16 cellular contexts compared by ENCODE assay signal in genomic region chr3:133934996-133935842, GRCh38. TPM values are rescaled to one million over a fixed set of nuclear protein-coding genes. Genes with fewer than 3 reads are reported as not detected.
"Had no signal": no experiment of that assay in that cellular context is flagged by ENCODE, and none has a peak within 500 bp of the region (broad histone marks: within the 10 kb centered on the region; RNA-seq: fewer than 3 reads in every experiment).

No MANE protein-coding gene starts in this region.

- H3K4me1 Mint-ChIP-seq: activated B cell treated with CpG ODN at 0.5 μM for 24 hours; activated naive CD8-positive, alpha-beta T cell treated with anti-CD3 and anti-CD28 coated beads, Interleukin-2, amount 10 ng/mL, durations not matched to agents 7 days and 5 days; immature natural killer cell; natural killer cell; stimulated activated naive CD8-positive, alpha-beta T cell treated with anti-CD3 and anti-CD28 coated beads, Interleukin-15, amount 100 ng/mL, for 72 hours had no signal

- H3K27ac ChIP-seq: lower lobe of right lung, psoas muscle, uterus had no signal

- H3K4me1 ChIP-seq: lower lobe of right lung, psoas muscle, uterus had no signal

- H3K27me3 Mint-ChIP-seq: stimulated activated naive CD8-positive, alpha-beta T cell treated with anti-CD3 and anti-CD28 coated beads, Interleukin-15, amount 100 ng/mL, for 72 hours had no signal

- H3K4me3 Mint-ChIP-seq: activated B cell treated with CpG ODN at 0.5 μM for 24 hours; activated naive CD8-positive, alpha-beta T cell treated with anti-CD3 and anti-CD28 coated beads, Interleukin-2, amount 10 ng/mL, durations not matched to agents 7 days and 5 days; activated T-cell treated with anti-CD3 and anti-CD28 coated beads, Interleukin-2, amount 50 U/mL, for 72 hours; effector memory CD8-positive, alpha-beta T cell; immature natural killer cell; natural killer cell; stimulated activated naive CD8-positive, alpha-beta T cell treated with anti-CD3 and anti-CD28 coated beads, Interleukin-15, amount 100 ng/mL, for 72 hours; T-helper 1 cell treated with Interleukin-12 subunit alpha and Interleukin-12 subunit beta and Interleukin-4 antibody, amounts not matched to agents 30 μg/mL and 1 μg/mL, for 36 hours had no signal

- H3K27ac Mint-ChIP-seq: activated B cell treated with CpG ODN at 0.5 μM for 24 hours; activated naive CD8-positive, alpha-beta T cell treated with anti-CD3 and anti-CD28 coated beads, Interleukin-2, amount 10 ng/mL, durations not matched to agents 7 days and 5 days; activated T-cell treated with anti-CD3 and anti-CD28 coated beads, Interleukin-2, amount 50 U/mL, for 72 hours; effector memory CD8-positive, alpha-beta T cell; immature natural killer cell; natural killer cell; T-helper 1 cell treated with Interleukin-12 subunit alpha and Interleukin-12 subunit beta and Interleukin-4 antibody, amounts not matched to agents 30 μg/mL and 1 μg/mL, for 36 hours had no signal

- H3K36me3 Mint-ChIP-seq: activated naive CD8-positive, alpha-beta T cell treated with anti-CD3 and anti-CD28 coated beads, Interleukin-2, amount 10 ng/mL, durations not matched to agents 7 days and 5 days; immature natural killer cell; natural killer cell had no signal

- DNase-seq: activated B cell treated with CpG ODN at 0.5 μM for 24 hours; activated CD4-positive, alpha-beta T cell treated with anti-CD3 and anti-CD28 coated beads, Interleukin-2, amount 50 U/mL, for 1 hour; activated gamma-delta T cell treated with Interleukin-2 at 50 U/mL for 16 hours; activated naive CD8-positive, alpha-beta T cell treated with anti-CD3 and anti-CD28 coated beads, Interleukin-2, amount 10 ng/mL, durations not matched to agents 7 days and 5 days; activated T-cell treated with anti-CD3 and anti-CD28 coated beads, Interleukin-2, amount 50 U/mL, for 72 hours; effector memory CD8-positive, alpha-beta T cell; erythroblast; immature natural killer cell; lower lobe of right lung; natural killer cell; psoas muscle; SK-N-SH; stimulated activated CD4-positive, alpha-beta T cell treated with anti-CD3 and anti-CD28 coated beads, Interleukin-4, amount 100 ng/mL, for 24 hours; stimulated activated naive CD8-positive, alpha-beta T cell treated with anti-CD3 and anti-CD28 coated beads, Interleukin-15, amount 100 ng/mL, for 72 hours; uterus had no signal

- H3K9me3 ChIP-seq: lower lobe of right lung, psoas muscle, SK-N-SH, uterus had no signal

- H3K36me3 ChIP-seq: uterus had no signal

- H3K27me3 ChIP-seq: uterus had no signal

- ATAC-seq: activated T-cell treated with anti-CD3 and anti-CD28 coated beads, Interleukin-2, amount 50 U/mL, for 72 hours; effector memory CD8-positive, alpha-beta T cell; lower lobe of right lung; natural killer cell; psoas muscle; stimulated activated naive CD8-positive, alpha-beta T cell treated with anti-CD3 and anti-CD28 coated beads, Interleukin-15, amount 100 ng/mL, for 72 hours had no signal

- H3K4me3 ChIP-seq: lower lobe of right lung, psoas muscle, uterus had no signal

- H3K9me3 Mint-ChIP-seq: activated B cell treated with CpG ODN at 0.5 μM for 24 hours; activated naive CD8-positive, alpha-beta T cell treated with anti-CD3 and anti-CD28 coated beads, Interleukin-2, amount 10 ng/mL, durations not matched to agents 7 days and 5 days; activated T-cell treated with anti-CD3 and anti-CD28 coated beads, Interleukin-2, amount 50 U/mL, for 72 hours; effector memory CD8-positive, alpha-beta T cell; immature natural killer cell; natural killer cell; stimulated activated naive CD8-positive, alpha-beta T cell treated with anti-CD3 and anti-CD28 coated beads, Interleukin-15, amount 100 ng/mL, for 72 hours; T-helper 1 cell treated with Interleukin-12 subunit alpha and Interleukin-12 subunit beta and Interleukin-4 antibody, amounts not matched to agents 30 μg/mL and 1 μg/mL, for 36 hours had no signal

RNA-seq across cellular contexts. Expression of gene RAB6B, which starts 39.5 kb away (rescaled TPM):
- total RNA-seq: activated B cell treated with CpG ODN at 0.5 μM for 24 hours had no signal
